In the genomic region with DNA sequence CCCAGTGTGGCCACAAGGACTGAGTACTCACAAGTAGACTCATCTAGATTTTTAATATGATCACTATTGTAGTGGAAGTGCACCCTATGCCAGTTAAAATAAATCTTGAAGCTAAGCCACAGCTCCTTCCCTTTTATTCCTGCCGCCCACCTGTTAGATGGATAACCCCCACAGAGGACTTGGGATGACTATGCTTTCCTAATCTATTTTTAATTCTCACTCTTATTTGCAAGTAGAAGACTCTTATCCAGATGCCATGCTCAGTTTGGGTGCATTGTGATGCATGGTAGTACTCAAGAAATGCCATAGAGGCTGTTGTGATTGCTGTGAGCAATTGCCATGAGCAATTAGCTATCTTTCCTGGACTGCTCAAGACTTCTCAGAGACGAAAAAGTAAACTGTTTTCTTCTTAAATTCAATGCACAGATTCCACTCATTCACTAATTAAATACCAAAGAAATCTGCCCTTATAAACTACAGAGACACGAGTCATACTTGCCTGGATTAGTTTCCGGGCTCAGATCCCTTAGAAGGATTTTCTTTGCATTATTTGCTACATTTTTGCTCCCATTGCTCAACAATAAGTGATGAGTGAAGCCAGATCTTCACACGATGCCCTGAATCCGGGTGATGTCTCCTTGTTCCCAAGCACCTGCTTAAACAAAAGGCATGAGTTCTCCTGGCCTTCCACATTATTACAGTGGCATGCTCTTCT, we compare ENCODE assay signal across 2 cellular contexts.
TF ChIP-seq lines count a peak whose summit lies in the region.

No MANE protein-coding gene starts in this region.

TF ChIP-seq in HCT116, 20 proteins besides CTCF, POLR2A, EP300 and RAD21:
- peak; percentile 15; the same call in 1 of the 2 replicates for TF ChIP-seq CEBPB (IDR thresholded peaks at IDR 0.05; ENCODE audit: low read depth)
- no peak for TF ChIP-seq EZH2phosphoT487 (IDR thresholded peaks at IDR 0.05; ENCODE audit: borderline replicate concordance)
- no peak for TF ChIP-seq ZBTB33 (IDR thresholded peaks at IDR 0.05; ENCODE audit: extremely low read depth, insufficient replicate concordance, low read length)

TF ChIP-seq in WTC11, 78 proteins besides CTCF, POLR2A, EP300 and RAD21:
- TF ChIP-seq NR1H2 (CRISPR knock-in tag; IDR thresholded peaks at IDR 0.05), result no peak
- no peak for TF ChIP-seq NFYB (CRISPR knock-in tag; conservative IDR thresholded peaks at IDR 0.05; ENCODE audit: low read depth)
- TF ChIP-seq SOX15 (CRISPR knock-in tag; IDR thresholded peaks at IDR 0.05), result no peak
- TF ChIP-seq E2F4 (CRISPR knock-in tag; IDR thresholded peaks at IDR 0.05; ENCODE audit: borderline replicate concordance, low read depth), result no peak
- TF ChIP-seq TEAD1 (CRISPR knock-in tag; IDR thresholded peaks at IDR 0.05), result no peak
- TF ChIP-seq, protein P1, sequence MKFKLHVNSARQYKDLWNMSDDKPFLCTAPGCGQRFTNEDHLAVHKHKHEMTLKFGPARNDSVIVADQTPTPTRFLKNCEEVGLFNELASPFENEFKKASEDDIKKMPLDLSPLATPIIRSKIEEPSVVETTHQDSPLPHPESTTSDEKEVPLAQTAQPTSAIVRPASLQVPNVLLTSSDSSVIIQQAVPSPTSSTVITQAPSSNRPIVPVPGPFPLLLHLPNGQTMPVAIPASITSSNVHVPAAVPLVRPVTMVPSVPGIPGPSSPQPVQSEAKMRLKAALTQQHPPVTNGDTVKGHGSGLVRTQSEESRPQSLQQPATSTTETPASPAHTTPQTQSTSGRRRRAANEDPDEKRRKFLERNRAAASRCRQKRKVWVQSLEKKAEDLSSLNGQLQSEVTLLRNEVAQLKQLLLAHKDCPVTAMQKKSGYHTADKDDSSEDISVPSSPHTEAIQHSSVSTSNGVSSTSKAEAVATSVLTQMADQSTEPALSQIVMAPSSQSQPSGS (CRISPR knock-in tag; IDR thresholded peaks at IDR 0.05; ENCODE audit: borderline replicate concordance, low read depth), result no peak
- TF ChIP-seq, protein P2, sequence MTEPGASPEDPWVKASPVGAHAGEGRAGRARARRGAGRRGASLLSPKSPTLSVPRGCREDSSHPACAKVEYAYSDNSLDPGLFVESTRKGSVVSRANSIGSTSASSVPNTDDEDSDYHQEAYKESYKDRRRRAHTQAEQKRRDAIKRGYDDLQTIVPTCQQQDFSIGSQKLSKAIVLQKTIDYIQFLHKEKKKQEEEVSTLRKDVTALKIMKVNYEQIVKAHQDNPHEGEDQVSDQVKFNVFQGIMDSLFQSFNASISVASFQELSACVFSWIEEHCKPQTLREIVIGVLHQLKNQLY (CRISPR knock-in tag; IDR thresholded peaks at IDR 0.05), result no peak
TF ChIP-seq in WTC11: peak in this region for 0.
